ENCODE assay signal across 8 cellular contexts in genomic region chr17:28357061-28357900, GRCh38. TPM values are rescaled to one million over a fixed set of nuclear protein-coding genes. Genes with fewer than 3 reads are reported as not detected.
A peak's percentile ranks its signal among the peaks of the same experiment; 100 is the strongest.
DNase-seq lines count a peak whose midpoint lies in the region; ATAC-seq and TF ChIP-seq lines count a peak whose summit lies in the region.

A gene with protein sequence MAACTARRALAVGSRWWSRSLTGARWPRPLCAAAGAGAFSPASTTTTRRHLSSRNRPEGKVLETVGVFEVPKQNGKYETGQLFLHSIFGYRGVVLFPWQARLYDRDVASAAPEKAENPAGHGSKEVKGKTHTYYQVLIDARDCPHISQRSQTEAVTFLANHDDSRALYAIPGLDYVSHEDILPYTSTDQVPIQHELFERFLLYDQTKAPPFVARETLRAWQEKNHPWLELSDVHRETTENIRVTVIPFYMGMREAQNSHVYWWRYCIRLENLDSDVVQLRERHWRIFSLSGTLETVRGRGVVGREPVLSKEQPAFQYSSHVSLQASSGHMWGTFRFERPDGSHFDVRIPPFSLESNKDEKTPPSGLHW (minus strand): TSS chr17:28357527. CDS start chr17:28357448, 79 bp downstream.

- ATAC-seq in GM19397 (IDR thresholded peaks at IDR 0.05; ENCODE audit: unreplicated experiment) (peak; percentile 98), HG03565 (IDR thresholded peaks at IDR 0.05; ENCODE audit: unreplicated experiment) (peak; percentile 87)

- H3K27me3 Mint-ChIP-seq in activated CD4-positive, alpha-beta memory T cell treated with anti-CD3 and anti-CD28 coated beads for 36 hours, result no peaks in the 10 kb centered on the region

- intact Hi-C loops in activated CD4-positive, alpha-beta memory T cell treated with anti-CD3 and anti-CD28 coated beads for 36 hours (cut with micrococcal nuclease), result loop anchor here (1.0 to 10.0 kb wide), 3 partner anchors 14 to 188 kb away; partner anchors contain the start of genes IFT20, SARM1 and TNFAIP1
- intact Hi-C loops in lower leg skin (cut with DNase I; ENCODE audit: low total_unique reads), result no loop called here

- CTCF ChIA-PET in activated CD4-positive, alpha-beta memory T cell treated with anti-CD3 and anti-CD28 coated beads for 36 hours (lab: Charles Lee), result interaction anchor here (0.6 to 2.2 kb wide), 5 partner anchors 22 to 106 kb away, joined by 3 to 9 read pairs (median 5); partner anchors contain the start of genes IFT20 and TNFAIP1

- POLR2A ChIA-PET in activated CD4-positive, alpha-beta memory T cell treated with anti-CD3 and anti-CD28 coated beads for 36 hours (lab: Charles Lee), result interaction anchor here (0.6 to 3.9 kb wide), 9 partner anchors 10 to 286 kb away, joined by 3 to 40 read pairs (median 4); partner anchors contain the start of genes IFT20, SARM1, TMEM97 and TNFAIP1

- H3K36me3 Mint-ChIP-seq in activated CD4-positive, alpha-beta memory T cell treated with anti-CD3 and anti-CD28 coated beads for 36 hours, result peaks cover 28% of the 10 kb centered on the region

- TF ChIP-seq POLR2A in lower leg skin (IDR thresholded peaks at IDR 0.05), result peak in 1 of 2 donors; percentile 73

- no peaks in the 10 kb centered on the region for H3K9me3 Mint-ChIP-seq in activated CD4-positive, alpha-beta memory T cell treated with anti-CD3 and anti-CD28 coated beads for 36 hours

- H3K4me3 Mint-ChIP-seq in activated CD4-positive, alpha-beta memory T cell treated with anti-CD3 and anti-CD28 coated beads for 36 hours, result peak within 1 kb of the TSS; percentile 95

- no peak for TF ChIP-seq CTCF in lower leg skin (IDR thresholded peaks at IDR 0.05)

- H3K4me1 Mint-ChIP-seq in activated CD4-positive, alpha-beta memory T cell treated with anti-CD3 and anti-CD28 coated beads for 36 hours (ENCODE audit: low read depth), result peaks cover 28% of the 10 kb centered on the region

- peak within 1 kb of the TSS; percentile 98 for H3K4me3 ChIP-seq in lower leg skin (ENCODE audit: low read depth, poor library complexity, severe bottlenecking)

- DNase-seq in CD1c-positive myeloid dendritic cell (ENCODE audit: extremely low spot score) (peak; percentile 98), NCI-H82 treated with DMSO at 0.1 percent for 48 hours (lab: John Stamatoyannopoulos, UW; ENCODE audit: unreplicated experiment) (peak; percentile 89), dermis microvascular lymphatic vessel endothelial cell (ENCODE audit: low read depth in 2 of 2) (peak; percentile 84 to 96), lower leg skin (ENCODE audit: low spot score in 2 of 2) (peak; percentile 94 to 99)
- DNase-seq in activated CD4-positive, alpha-beta memory T cell treated with anti-CD3 and anti-CD28 coated beads for 36 hours, result peak; percentile 98
- peak; percentile 93 to 94 for DNase-seq in stimulated activated CD4-positive, alpha-beta T cell treated with anti-CD3 and anti-CD28 coated beads, Interleukin-4, amount 100 ng/mL, for 4 hours

- H3K27ac Mint-ChIP-seq in activated CD4-positive, alpha-beta memory T cell treated with anti-CD3 and anti-CD28 coated beads for 36 hours, result peak within 1 kb of the TSS; percentile 79

- 0 to 1% methylated on average over 33 to 47 of the region's 80 CpGs for WGBS in lower leg skin, 2 donors

RNA-seq across cellular contexts. Expression of the gene that starts here (rescaled TPM):
- 10 to 100 TPM; 73.8 to 76.4 TPM for total RNA-seq in activated CD4-positive, alpha-beta memory T cell treated with anti-CD3 and anti-CD28 coated beads for 36 hours
- total RNA-seq in dermis microvascular lymphatic vessel endothelial cell, result 66.9 and 72.3 TPM in 2 replicates
- total RNA-seq in lower leg skin, result 10 to 100 TPM; 52.1 to 90.2 (median 73.7) TPM

Comparison
In these comparisons a context has a peak if more than half of its experiments do, and no peak if none do; other contexts are left out.
1. Peak in every context shown above with its lines: DNase-seq, ATAC-seq and H3K4me3 ChIP-seq.